Comparison of ENCODE assay signal across 1 cellular context in genomic region chr5:148393390-148393741, GRCh38.
TF ChIP-seq lines count a peak whose summit lies in the region.

No MANE protein-coding gene starts in this region.

TF ChIP-seq in WTC11, 78 proteins besides CTCF, POLR2A, EP300 and RAD21 (continued from another document):
- no peak for TF ChIP-seq NR1H2 (CRISPR knock-in tag; IDR thresholded peaks at IDR 0.05)
- TF ChIP-seq USF2 (CRISPR knock-in tag; IDR thresholded peaks at IDR 0.05), result no peak
- TF ChIP-seq AR (CRISPR knock-in tag; IDR thresholded peaks at IDR 0.05), result no peak
- TF ChIP-seq E2F5 (CRISPR knock-in tag; IDR thresholded peaks at IDR 0.05), result no peak
- no peak for TF ChIP-seq ZSCAN18 (CRISPR knock-in tag; IDR thresholded peaks at IDR 0.05)
- no peak for TF ChIP-seq MAX (CRISPR knock-in tag; IDR thresholded peaks at IDR 0.05)
- no peak for TF ChIP-seq USF1 (CRISPR knock-in tag; IDR thresholded peaks at IDR 0.05)
- TF ChIP-seq PREB (CRISPR knock-in tag; IDR thresholded peaks at IDR 0.05; ENCODE audit: borderline replicate concordance), result no peak
- TF ChIP-seq RELA (CRISPR knock-in tag; IDR thresholded peaks at IDR 0.05; ENCODE audit: borderline replicate concordance), result no peak
